Comparison of ENCODE assay signal across 1 cellular context in the genomic region with DNA sequence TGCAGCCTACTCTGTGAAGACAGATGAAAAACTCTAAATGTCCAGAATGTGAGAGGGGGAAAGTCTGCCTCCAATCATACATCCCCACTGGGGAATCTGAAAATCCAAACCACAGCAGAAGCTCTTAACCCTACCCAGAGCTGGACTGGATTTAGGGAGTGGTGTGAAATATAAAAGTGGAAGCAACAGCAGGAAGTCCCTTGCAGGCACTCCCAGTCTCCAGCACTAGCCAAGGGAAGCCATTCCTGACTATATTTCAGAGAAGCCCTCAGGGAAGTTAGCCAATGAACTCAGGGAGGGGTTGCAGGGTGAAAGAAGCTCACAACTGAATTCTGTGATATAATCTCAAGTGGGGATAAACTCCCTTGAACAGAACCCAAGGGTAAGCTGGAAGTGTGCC.
TF ChIP-seq lines count a peak whose summit lies in the region.

No MANE protein-coding gene starts in this region.

TF ChIP-seq in K562, 482 proteins besides CTCF, POLR2A, EP300 and RAD21 (continued from another document):
- TF ChIP-seq, protein P1, sequence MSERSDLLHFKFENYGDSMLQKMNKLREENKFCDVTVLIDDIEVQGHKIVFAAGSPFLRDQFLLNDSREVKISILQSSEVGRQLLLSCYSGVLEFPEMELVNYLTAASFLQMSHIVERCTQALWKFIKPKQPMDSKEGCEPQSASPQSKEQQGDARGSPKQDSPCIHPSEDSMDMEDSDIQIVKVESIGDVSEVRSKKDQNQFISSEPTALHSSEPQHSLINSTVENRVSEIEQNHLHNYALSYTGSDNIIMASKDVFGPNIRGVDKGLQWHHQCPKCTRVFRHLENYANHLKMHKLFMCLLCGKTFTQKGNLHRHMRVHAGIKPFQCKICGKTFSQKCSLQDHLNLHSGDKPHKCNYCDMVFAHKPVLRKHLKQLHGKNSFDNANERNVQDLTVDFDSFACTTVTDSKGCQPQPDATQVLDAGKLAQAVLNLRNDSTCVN (CRISPR knock-in tag; IDR thresholded peaks at IDR 0.05): no peak
- TF ChIP-seq TAF9B (IDR thresholded peaks at IDR 0.05; ENCODE audit: partially characterized antibody) (no peak), MCM5 (IDR thresholded peaks at IDR 0.05; ENCODE audit: low read depth) (no peak), DDX20 (tag; IDR thresholded peaks at IDR 0.05; ENCODE audit: low read depth) (no peak)
